ENCODE assay signal across 1 cellular context in the genomic region with DNA sequence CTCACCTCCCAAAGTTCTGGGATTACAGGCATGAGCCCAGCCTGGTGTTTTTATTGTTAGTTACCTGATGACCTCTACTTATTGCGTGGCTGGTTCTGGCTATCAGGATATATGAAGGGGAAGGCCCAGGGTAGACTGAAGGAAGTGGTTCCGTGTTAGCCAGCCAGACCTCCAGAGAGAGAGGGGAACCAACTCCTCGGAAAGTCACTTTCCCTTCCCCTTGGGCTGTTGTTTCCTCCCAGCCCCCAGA.
TF ChIP-seq lines count a peak whose summit lies in the region.

No MANE protein-coding gene starts in this region.

TF ChIP-seq in GM23338, 12 proteins besides CTCF, POLR2A, EP300 and RAD21 (continued from another document):
- no peak for TF ChIP-seq ZNF462 (CRISPR knock-in tag; IDR thresholded peaks at IDR 0.05)
- no peak for TF ChIP-seq REST (IDR thresholded peaks at IDR 0.05; ENCODE audit: unreplicated experiment)
- TF ChIP-seq ZNF331 (CRISPR knock-in tag; IDR thresholded peaks at IDR 0.05; ENCODE audit: low read depth): no peak
- no peak for TF ChIP-seq EZH2 (IDR thresholded peaks at IDR 0.05; ENCODE audit: low read depth, unreplicated experiment)
- TF ChIP-seq CREB1 (CRISPR knock-in tag; IDR thresholded peaks at IDR 0.05; ENCODE audit: low read depth): no peak
